ENCODE assay signal across 10 cellular contexts in genomic region chr1:4172659-4173599, GRCh38.
DNase-seq lines count a peak whose midpoint lies in the region; ATAC-seq and TF ChIP-seq lines count a peak whose summit lies in the region.
"Had no signal": no experiment of that assay in that cellular context is flagged by ENCODE, and none has a peak within 500 bp of the region (broad histone marks: within the 10 kb centered on the region; RNA-seq: fewer than 3 reads in every experiment).

No MANE protein-coding gene starts in this region.

- H3K27me3 Mint-ChIP-seq in neural progenitor cell (ENCODE audit: insufficient read depth, low read depth): peaks cover 16% of the 10 kb centered on the region
- peaks cover 19% of the 10 kb centered on the region for H3K27me3 Mint-ChIP-seq in activated T-helper 17 cell treated with anti-CD3 and anti-CD28 coated beads, Interleukin-2, amount 50 U/mL, for 72 hours

- H3K27ac ChIP-seq in neural progenitor cell: no peak overlapping the region

- DNase-seq in NCI-H748 (lab: John Stamatoyannopoulos, UW; ENCODE audit: unreplicated experiment) (peak; percentile 30), NCI-H748 treated with DMSO at 0.1 percent for 48 hours (lab: John Stamatoyannopoulos, UW) (no peak), H7 (peak; percentile 59), neural progenitor cell (ENCODE audit: low spot score) (peak; percentile 40), NCI-H226 (no peak), DMS114 treated with DMSO at 0.1 percent for 48 hours (lab: John Stamatoyannopoulos, UW; ENCODE audit: unreplicated experiment) (no peak)
- DNase-seq in activated CD4-positive, alpha-beta T cell treated with anti-CD3 and anti-CD28 coated beads, Interleukin-2, amount 50 U/mL, for 48 hours: peak; percentile 12 to 32
- DNase-seq: AML-193, kidney had no signal

- no peaks in the 10 kb centered on the region for H3K79me2 ChIP-seq in neural progenitor cell (ENCODE audit: low read depth)

- no peaks in the 10 kb centered on the region for H3K9me3 ChIP-seq in neural progenitor cell (ENCODE audit: low read depth)

- H3K27ac Mint-ChIP-seq in neural progenitor cell: peak overlapping the region; percentile 58
- H3K27ac Mint-ChIP-seq in activated T-helper 17 cell treated with anti-CD3 and anti-CD28 coated beads, Interleukin-2, amount 50 U/mL, for 72 hours: no peak overlapping the region

- no peaks in the 10 kb centered on the region for H3K4me1 ChIP-seq in neural progenitor cell

- H3K27me3 ChIP-seq in H7 (ENCODE audit: control insufficient read depth, insufficient read depth, low read length): no peaks in the 10 kb centered on the region; the same call in 1 of the 2 replicates
- H3K27me3 ChIP-seq in neural progenitor cell: no peaks in the 10 kb centered on the region

- H3K9me3 Mint-ChIP-seq in neural progenitor cell: no peaks in the 10 kb centered on the region
- no peaks in the 10 kb centered on the region for H3K9me3 Mint-ChIP-seq in activated T-helper 17 cell treated with anti-CD3 and anti-CD28 coated beads, Interleukin-2, amount 50 U/mL, for 72 hours

- no peak overlapping the region for H3K4me2 ChIP-seq in neural progenitor cell

- no peaks in the 10 kb centered on the region for H3F3A ChIP-seq in neural progenitor cell (ENCODE audit: low read depth)

- no peaks in the 10 kb centered on the region for H3K36me3 ChIP-seq in H7 (replicated peaks; ENCODE audit: control insufficient read depth, insufficient read depth, low read length)
- no peaks in the 10 kb centered on the region for H3K36me3 ChIP-seq in neural progenitor cell

- H3K36me3 Mint-ChIP-seq in neural progenitor cell: no peaks in the 10 kb centered on the region
- H3K36me3 Mint-ChIP-seq in activated T-helper 17 cell treated with anti-CD3 and anti-CD28 coated beads, Interleukin-2, amount 50 U/mL, for 72 hours (ENCODE audit: low read depth): no peaks in the 10 kb centered on the region

- H3K9ac ChIP-seq in neural progenitor cell: no peak overlapping the region

- no peaks in the 10 kb centered on the region for H4K20me1 ChIP-seq in neural progenitor cell (ENCODE audit: low read depth)

- ATAC-seq in activated T-helper 17 cell treated with anti-CD3 and anti-CD28 coated beads, Interleukin-2, amount 50 U/mL, for 72 hours (replicated peaks): no peak

- H2AFZ ChIP-seq in neural progenitor cell (replicated peaks): no peak overlapping the region

- TF ChIP-seq CTCF in neural progenitor cell (IDR thresholded peaks at IDR 0.05): no peak

- H3K4me3 Mint-ChIP-seq in neural progenitor cell: no peak overlapping the region
- H3K4me3 Mint-ChIP-seq in activated T-helper 17 cell treated with anti-CD3 and anti-CD28 coated beads, Interleukin-2, amount 50 U/mL, for 72 hours: no peak overlapping the region

- peaks cover 2% of the 10 kb centered on the region for H3K4me1 Mint-ChIP-seq in neural progenitor cell
- no peaks in the 10 kb centered on the region for H3K4me1 Mint-ChIP-seq in activated T-helper 17 cell treated with anti-CD3 and anti-CD28 coated beads, Interleukin-2, amount 50 U/mL, for 72 hours

- H3K4me3 ChIP-seq in H7 (ENCODE audit: insufficient read depth, low read depth, low read length) (no peak overlapping the region), neural progenitor cell (no peak overlapping the region)

Comparison
In these comparisons a context has a peak if more than half of its experiments do, and no peak if none do; other contexts are left out.
1. DNase-seq: peak in NCI-H748 (single experiment), H7 (single experiment), activated CD4-positive, alpha-beta T cell treated with anti-CD3 and anti-CD28 coated beads, Interleukin-2, amount 50 U/mL, for 48 hours (2 of 2) and neural progenitor cell (single experiment); none in NCI-H748 treated with DMSO at 0.1 percent for 48 hours (single experiment), NCI-H226 (single experiment) and DMS114 treated with DMSO at 0.1 percent for 48 hours (single experiment).